Comparison of ENCODE assay signal across 9 cellular contexts in the genomic region with DNA sequence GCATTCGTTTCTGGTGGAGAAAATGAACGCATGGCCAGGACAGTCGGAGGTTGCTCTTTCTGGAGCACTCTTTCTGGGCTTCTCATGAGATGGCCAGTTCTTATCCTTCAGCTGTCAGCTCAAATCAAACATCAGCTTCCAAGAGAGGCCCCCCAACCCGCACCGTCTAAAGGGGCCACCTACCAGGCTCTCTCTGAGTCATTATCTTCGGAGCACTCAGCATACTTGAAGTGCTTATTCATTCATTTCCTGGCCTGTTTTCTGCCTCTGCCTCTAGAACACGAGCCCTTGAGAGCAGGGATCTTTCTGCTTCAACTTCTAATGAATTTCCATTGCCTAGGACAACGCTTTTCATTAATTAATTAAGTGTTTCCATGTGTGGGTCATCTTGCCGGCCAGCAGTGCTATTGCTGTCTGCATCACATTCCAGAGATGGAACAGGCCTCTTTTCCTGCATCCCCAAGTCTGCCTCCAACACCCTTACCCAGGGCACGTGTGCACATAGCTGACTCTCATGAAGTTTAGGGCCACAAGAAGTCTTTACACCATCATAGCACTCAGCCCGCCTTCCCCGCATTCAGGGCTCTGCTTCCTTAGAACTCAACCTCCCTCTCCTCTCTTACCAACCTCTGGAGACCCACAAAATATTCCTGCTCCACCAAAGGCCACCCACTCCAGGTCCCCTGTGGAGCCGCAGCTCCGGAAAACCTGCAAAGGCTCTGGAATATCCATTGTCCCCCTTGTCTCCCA. TPM values are rescaled to one million over a fixed set of nuclear protein-coding genes. Genes with fewer than 3 reads are reported as not detected.
DNase-seq lines count a peak whose midpoint lies in the region; ATAC-seq lines count a peak whose summit lies in the region.
"Had no signal": no experiment of that assay in that cellular context is flagged by ENCODE, and none has a peak within 500 bp of the region (broad histone marks: within the 10 kb centered on the region; RNA-seq: fewer than 3 reads in every experiment).

No MANE protein-coding gene starts in this region.

- ATAC-seq in GM21737 (IDR thresholded peaks at IDR 0.05; ENCODE audit: unreplicated experiment) (no peak), HG02870 (IDR thresholded peaks at IDR 0.05; ENCODE audit: unreplicated experiment) (no peak)
- ATAC-seq: left lobe of liver had no signal

- no peaks in the 10 kb centered on the region for H3K9me3 ChIP-seq in NT2/D1 (ENCODE audit: insufficient read depth, low read length)

- peaks cover 1% of the 10 kb centered on the region for H3K27me3 ChIP-seq in NT2/D1 (ENCODE audit: insufficient read depth, insufficient read length)

- DNase-seq in Daoy (ENCODE audit: low read depth) (peak; percentile 87), NT2/D1 (ENCODE audit: low read depth, low spot score) (peak; percentile 58), epidermal melanocyte (ENCODE audit: insufficient read length, low spot score) (peak; percentile 51), non-pigmented ciliary epithelial cell (ENCODE audit: low read depth) (peak; percentile 58), DMS153 treated with DMSO at 0.1 percent for 48 hours (lab: John Stamatoyannopoulos, UW; ENCODE audit: unreplicated experiment) (no peak), GF-D8 (lab: John Stamatoyannopoulos, UW) (no peak)

- H3K36me3 ChIP-seq in NT2/D1 (ENCODE audit: insufficient read depth, insufficient read length, low read length): no peaks in the 10 kb centered on the region

- H3K4me1 ChIP-seq in NT2/D1 (ENCODE audit: insufficient read depth, insufficient read length): peaks cover 21% of the 10 kb centered on the region

- H3K9ac ChIP-seq in NT2/D1 (ENCODE audit: insufficient read length, low read depth): peak overlapping the region; percentile 46

- no peak overlapping the region for H3K4me3 ChIP-seq in NT2/D1 (ENCODE audit: insufficient read length, low read depth)

RNA-seq across cellular contexts. Expression of a gene that starts 52.1 kb away (rescaled TPM):
- 0.21 and 2.7 TPM in 2 replicates for total RNA-seq in Daoy (2014; rRNA removed; shearing (Covaris generic))

Comparison
In these comparisons a context has a peak if more than half of its experiments do, and no peak if none do; other contexts are left out.
1. DNase-seq: peak in Daoy (single experiment), NT2/D1 (single experiment), epidermal melanocyte (single experiment) and non-pigmented ciliary epithelial cell (single experiment); none in DMS153 treated with DMSO at 0.1 percent for 48 hours (single experiment) and GF-D8 (single experiment).